Comparison of ENCODE assay signal across 8 cellular contexts in genomic region chr11:63020671-63021255, GRCh38. TPM values are rescaled to one million over a fixed set of nuclear protein-coding genes. Genes with fewer than 3 reads are reported as not detected.
DNase-seq lines count a peak whose midpoint lies in the region; ATAC-seq and TF ChIP-seq lines count a peak whose summit lies in the region.

No MANE protein-coding gene starts in this region.

- H3K9me3 Mint-ChIP-seq in Calu3 (ENCODE audit: low read depth, unreplicated experiment) (no peaks in the 10 kb centered on the region), neural crest cell (no peaks in the 10 kb centered on the region)
- H3K9me3 Mint-ChIP-seq in stimulated activated memory B cell treated with anti-CD40 and anti-IgM and Interleukin-4, amounts not matched to agents 10 μg/mL and 1 μg/mL and 100 μg/mL, for 72 hours = peaks cover 3% of the 10 kb centered on the region

- CTCF ChIA-PET in Calu3 (lab: Charles Lee) = interaction anchor here (0.6 to 1.1 kb wide), 2 partner anchors 114 to 115 kb away, joined by 3 to 4 read pairs; no protein-coding TSS in a partner anchor

- no TSS peak for BruUV-seq in Calu3 (replicated peaks; lab: Mats Ljungman, UMichigan)

- ATAC-seq in GM18505 (IDR thresholded peaks at IDR 0.05; ENCODE audit: unreplicated experiment) = no peak
- no peak for ATAC-seq in stimulated activated memory B cell treated with anti-CD40 and anti-IgM and Interleukin-4, amounts not matched to agents 10 μg/mL and 1 μg/mL and 100 μg/mL, for 72 hours

- H3K4me3 Mint-ChIP-seq in Calu3 (ENCODE audit: low read depth, unreplicated experiment) (no peak overlapping the region), neural crest cell (no peak overlapping the region)
- H3K4me3 Mint-ChIP-seq in stimulated activated memory B cell treated with anti-CD40 and anti-IgM and Interleukin-4, amounts not matched to agents 10 μg/mL and 1 μg/mL and 100 μg/mL, for 72 hours = no peak overlapping the region

- H3K36me3 Mint-ChIP-seq in Calu3 (ENCODE audit: insufficient read depth, unreplicated experiment) = no peaks in the 10 kb centered on the region
- H3K36me3 Mint-ChIP-seq in neural crest cell (ENCODE audit: low read depth) = no peaks in the 10 kb centered on the region
- H3K36me3 Mint-ChIP-seq in stimulated activated memory B cell treated with anti-CD40 and anti-IgM and Interleukin-4, amounts not matched to agents 10 μg/mL and 1 μg/mL and 100 μg/mL, for 72 hours = no peaks in the 10 kb centered on the region

- TF ChIP-seq CTCF in Calu3 (IDR thresholded peaks at IDR 0.05; ENCODE audit: unreplicated experiment) (peak; percentile 45), neural crest cell (conservative IDR thresholded peaks at IDR 0.05) (peak; percentile 56)

- TF ChIP-seq POLR2A in GM18505 (IDR thresholded peaks at IDR 0.05; ENCODE audit: borderline replicate concordance, extremely low read depth, insufficient read depth, insufficient read length) = no peak

- H3K4me1 Mint-ChIP-seq in Calu3 (ENCODE audit: low read depth, unreplicated experiment) (no peaks in the 10 kb centered on the region), neural crest cell (peaks cover 10% of the 10 kb centered on the region)
- H3K4me1 Mint-ChIP-seq in stimulated activated memory B cell treated with anti-CD40 and anti-IgM and Interleukin-4, amounts not matched to agents 10 μg/mL and 1 μg/mL and 100 μg/mL, for 72 hours = peaks cover 7% of the 10 kb centered on the region

- intact Hi-C loops in Calu3 (cut with micrococcal nuclease; ENCODE audit: unreplicated experiment) = no loop called here

- peaks cover 75% of the 10 kb centered on the region for H3K27me3 Mint-ChIP-seq in Calu3 (ENCODE audit: unreplicated experiment)
- peaks cover 5% of the 10 kb centered on the region for H3K27me3 Mint-ChIP-seq in neural crest cell (ENCODE audit: low read depth)
- peaks cover 45% of the 10 kb centered on the region for H3K27me3 Mint-ChIP-seq in stimulated activated memory B cell treated with anti-CD40 and anti-IgM and Interleukin-4, amounts not matched to agents 10 μg/mL and 1 μg/mL and 100 μg/mL, for 72 hours

- DNase-seq in Calu3 = peak; percentile 23
- peak; percentile 14 for DNase-seq in HT1080 (ENCODE audit: low read depth)
- peak; percentile 26 for DNase-seq in activated naive CD4-positive, alpha-beta T cell treated with anti-CD3 and anti-CD28 coated beads, Interleukin-2, amount 50 U/mL, for 16 hours
- DNase-seq in neural crest cell (ENCODE audit: low read depth, low spot score) = peak; percentile 33
- no peak for DNase-seq in globus pallidus (ENCODE audit: low spot score)
- DNase-seq in SHP77 treated with DMSO at 0.1 percent for 48 hours (lab: John Stamatoyannopoulos, UW) = no peak

- H3K27ac Mint-ChIP-seq in Calu3 (ENCODE audit: unreplicated experiment) = no peak overlapping the region
- H3K27ac Mint-ChIP-seq in neural crest cell (ENCODE audit: unreplicated experiment) = no peak overlapping the region
- no peak overlapping the region for H3K27ac Mint-ChIP-seq in stimulated activated memory B cell treated with anti-CD40 and anti-IgM and Interleukin-4, amounts not matched to agents 10 μg/mL and 1 μg/mL and 100 μg/mL, for 72 hours

RNA-seq across cellular contexts. Expression of gene SLC22A8, which starts 5.1 kb away (rescaled TPM):
- total RNA-seq in Calu3 (2022) (not detected in 2 replicates), neural crest cell (not detected in 2 replicates)
- not detected in 2 replicates for total RNA-seq in HT1080 (2014; rRNA removed; shearing (Covaris generic))
- not detected in 2 replicates for polyA plus RNA-seq in HT1080 (2015; cell fraction: cytosol; rRNA removed)
- not detected in 2 replicates for polyA plus RNA-seq in HT1080 (2015; cell fraction: nucleus; rRNA removed)

RNA-seq across cellular contexts. Expression of gene SLC22A6, which starts 36.0 kb away (rescaled TPM):
- total RNA-seq in Calu3 (2022) (not detected in 2 replicates), neural crest cell (not detected in 2 replicates)
- not detected in 2 replicates for total RNA-seq in HT1080 (2014; rRNA removed; shearing (Covaris generic))
- polyA plus RNA-seq in HT1080 (2015; cell fraction: cytosol; rRNA removed) = not detected in 2 replicates
- polyA plus RNA-seq in HT1080 (2015; cell fraction: nucleus; rRNA removed) = not detected in 2 replicates

Comparison
In these comparisons a context has a peak if more than half of its experiments do, and no peak if none do; other contexts are left out.
1. DNase-seq: peak in Calu3 (single experiment), HT1080 (single experiment), activated naive CD4-positive, alpha-beta T cell treated with anti-CD3 and anti-CD28 coated beads, Interleukin-2, amount 50 U/mL, for 16 hours (single experiment) and neural crest cell (single experiment); none in globus pallidus (single experiment) and SHP77 treated with DMSO at 0.1 percent for 48 hours (single experiment).